ENCODE assay signal across 9 cellular contexts in the genomic region with DNA sequence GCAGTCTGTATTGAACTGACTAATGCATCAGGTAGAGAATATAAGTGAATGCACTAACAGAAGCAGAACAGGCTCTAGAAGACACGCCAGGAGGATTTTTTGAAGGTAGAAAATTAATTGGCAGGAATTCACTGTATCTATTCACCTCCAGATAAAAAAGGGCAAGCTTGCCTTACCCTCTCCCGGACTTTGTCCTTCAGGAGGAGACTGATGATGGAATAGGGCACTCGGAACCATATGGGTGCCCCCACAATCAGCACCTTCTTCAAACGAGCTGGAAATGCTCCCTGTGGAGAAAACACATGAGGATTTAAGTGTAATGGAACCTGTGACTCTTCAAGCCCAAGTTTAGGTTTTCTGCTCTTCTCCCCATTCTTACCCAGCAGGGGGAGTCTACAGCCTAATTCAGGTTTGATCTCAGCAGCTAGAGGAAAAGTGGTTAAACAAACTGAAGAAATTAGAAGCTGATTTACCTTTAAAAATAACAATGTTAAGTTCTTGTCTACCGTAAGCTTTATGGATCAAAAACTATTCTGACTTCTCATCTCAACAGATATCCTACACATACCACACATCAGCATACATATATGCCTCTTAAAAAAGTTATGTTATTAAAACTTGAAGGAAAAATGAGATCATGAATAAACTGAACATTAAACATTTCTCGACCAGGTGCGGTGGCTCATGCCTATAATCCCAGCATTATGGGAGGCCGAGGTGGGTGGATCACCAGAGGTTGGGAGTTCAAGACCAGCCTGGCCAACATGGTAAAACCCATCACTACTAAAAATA. TPM values are rescaled to one million over a fixed set of nuclear protein-coding genes. Genes with fewer than 3 reads are reported as not detected.
DNase-seq lines count a peak whose midpoint lies in the region; ATAC-seq, FAIRE-seq and TF ChIP-seq lines count a peak whose summit lies in the region.
"Had no signal": no experiment of that assay in that cellular context is flagged by ENCODE, and none has a peak within 500 bp of the region (broad histone marks: within the 10 kb centered on the region; RNA-seq: fewer than 3 reads in every experiment).

No MANE protein-coding gene starts in this region.

- TF ChIP-seq CTCF in type B pancreatic cell (conservative IDR thresholded peaks at IDR 0.05), result peak; percentile 64

- intact Hi-C loops in activated CD4-positive, alpha-beta T cell treated with anti-CD3 and anti-CD28 coated beads, Interleukin-2, amount 10 ng/mL, durations not matched to agents 24 days and 14 days (cut with micrococcal nuclease), result loop anchor here (1.0 kb wide), 1 partner anchor 131 kb away; a partner anchor contains a TSS

- FAIRE-seq in HTR-8/SVneo (lab: Jason Lieb, UNC), result no peak

- no peaks in the 10 kb centered on the region for H3K4me1 Mint-ChIP-seq in activated CD4-positive, alpha-beta T cell treated with anti-CD3 and anti-CD28 coated beads, Interleukin-2, amount 10 ng/mL, durations not matched to agents 24 days and 14 days
- H3K4me1 Mint-ChIP-seq in type B pancreatic cell (ENCODE audit: unreplicated experiment), result no peaks in the 10 kb centered on the region

- H3K36me3 Mint-ChIP-seq in activated CD4-positive, alpha-beta T cell treated with anti-CD3 and anti-CD28 coated beads, Interleukin-2, amount 10 ng/mL, durations not matched to agents 24 days and 14 days (ENCODE audit: low read depth), result peaks cover 20% of the 10 kb centered on the region
- H3K36me3 Mint-ChIP-seq in type B pancreatic cell, result peaks cover 17% of the 10 kb centered on the region

- H3K27ac Mint-ChIP-seq in activated CD4-positive, alpha-beta T cell treated with anti-CD3 and anti-CD28 coated beads, Interleukin-2, amount 10 ng/mL, durations not matched to agents 24 days and 14 days, result no peak overlapping the region
- H3K27ac Mint-ChIP-seq in type B pancreatic cell, result no peak overlapping the region

- H3K27me3 Mint-ChIP-seq in activated CD4-positive, alpha-beta T cell treated with anti-CD3 and anti-CD28 coated beads, Interleukin-2, amount 10 ng/mL, durations not matched to agents 24 days and 14 days, result no peaks in the 10 kb centered on the region
- H3K27me3 Mint-ChIP-seq in type B pancreatic cell, result no peaks in the 10 kb centered on the region

- DNase-seq in NCI-H2171 treated with DMSO at 0.1 percent for 48 hours (lab: John Stamatoyannopoulos, UW) (peak; percentile 34), NCI-H2171 (lab: John Stamatoyannopoulos, UW) (no peak), HT1080 (ENCODE audit: low read depth) (peak; percentile 32), hepatic stellate cell (ENCODE audit: low spot score) (peak; percentile 42), type B pancreatic cell (ENCODE audit: extremely low spot score, unreplicated experiment) (no peak), HTR-8/SVneo (ENCODE audit: insufficient read length, low spot score) (no peak)
- peak; percentile 78 for DNase-seq in activated CD4-positive, alpha-beta T cell treated with anti-CD3 and anti-CD28 coated beads, Interleukin-2, amount 10 ng/mL, durations not matched to agents 24 days and 14 days

- no peaks in the 10 kb centered on the region for H3K9me3 Mint-ChIP-seq in activated CD4-positive, alpha-beta T cell treated with anti-CD3 and anti-CD28 coated beads, Interleukin-2, amount 10 ng/mL, durations not matched to agents 24 days and 14 days
- no peaks in the 10 kb centered on the region for H3K9me3 Mint-ChIP-seq in type B pancreatic cell
- H3K9me3 Mint-ChIP-seq: CD8-positive, alpha-beta memory T cell had no signal

- no peak for ATAC-seq in GM21360 (IDR thresholded peaks at IDR 0.05; ENCODE audit: unreplicated experiment)

- H3K4me3 Mint-ChIP-seq in activated CD4-positive, alpha-beta T cell treated with anti-CD3 and anti-CD28 coated beads, Interleukin-2, amount 10 ng/mL, durations not matched to agents 24 days and 14 days, result no peak overlapping the region
- H3K4me3 Mint-ChIP-seq in type B pancreatic cell, result no peak overlapping the region
- H3K4me3 Mint-ChIP-seq: CD8-positive, alpha-beta memory T cell had no signal

RNA-seq across cellular contexts. Expression of a gene that starts 57.4 kb away (rescaled TPM):
- 25.6 and 34.2 TPM in 2 replicates for total RNA-seq in HT1080 (2014; rRNA removed; shearing (Covaris generic))
- polyA plus RNA-seq in HT1080 (2015; cell fraction: cytosol; rRNA removed), result 29.0 and 39.2 TPM in 2 replicates
- 63.3 and 64.3 TPM in 2 replicates for polyA plus RNA-seq in HT1080 (2015; cell fraction: nucleus; rRNA removed)
- 92.2 and 102 TPM in 2 replicates for total RNA-seq in activated CD4-positive, alpha-beta T cell treated with anti-CD3 and anti-CD28 coated beads, Interleukin-2, amount 10 ng/mL, durations not matched to agents 24 days and 14 days
- total RNA-seq in type B pancreatic cell (ENCODE audit: low replicate concordance), result 47.1 and 75.4 TPM in 2 replicates

Comparison
In these comparisons a context has a peak if more than half of its experiments do, and no peak if none do; other contexts are left out.
1. DNase-seq: peak in NCI-H2171 treated with DMSO at 0.1 percent for 48 hours (single experiment), HT1080 (single experiment), activated CD4-positive, alpha-beta T cell treated with anti-CD3 and anti-CD28 coated beads, Interleukin-2, amount 10 ng/mL, durations not matched to agents 24 days and 14 days (single experiment) and hepatic stellate cell (single experiment); none in NCI-H2171 (single experiment), type B pancreatic cell (single experiment) and HTR-8/SVneo (single experiment).